8 cellular contexts compared by ENCODE assay signal in the genomic region with DNA sequence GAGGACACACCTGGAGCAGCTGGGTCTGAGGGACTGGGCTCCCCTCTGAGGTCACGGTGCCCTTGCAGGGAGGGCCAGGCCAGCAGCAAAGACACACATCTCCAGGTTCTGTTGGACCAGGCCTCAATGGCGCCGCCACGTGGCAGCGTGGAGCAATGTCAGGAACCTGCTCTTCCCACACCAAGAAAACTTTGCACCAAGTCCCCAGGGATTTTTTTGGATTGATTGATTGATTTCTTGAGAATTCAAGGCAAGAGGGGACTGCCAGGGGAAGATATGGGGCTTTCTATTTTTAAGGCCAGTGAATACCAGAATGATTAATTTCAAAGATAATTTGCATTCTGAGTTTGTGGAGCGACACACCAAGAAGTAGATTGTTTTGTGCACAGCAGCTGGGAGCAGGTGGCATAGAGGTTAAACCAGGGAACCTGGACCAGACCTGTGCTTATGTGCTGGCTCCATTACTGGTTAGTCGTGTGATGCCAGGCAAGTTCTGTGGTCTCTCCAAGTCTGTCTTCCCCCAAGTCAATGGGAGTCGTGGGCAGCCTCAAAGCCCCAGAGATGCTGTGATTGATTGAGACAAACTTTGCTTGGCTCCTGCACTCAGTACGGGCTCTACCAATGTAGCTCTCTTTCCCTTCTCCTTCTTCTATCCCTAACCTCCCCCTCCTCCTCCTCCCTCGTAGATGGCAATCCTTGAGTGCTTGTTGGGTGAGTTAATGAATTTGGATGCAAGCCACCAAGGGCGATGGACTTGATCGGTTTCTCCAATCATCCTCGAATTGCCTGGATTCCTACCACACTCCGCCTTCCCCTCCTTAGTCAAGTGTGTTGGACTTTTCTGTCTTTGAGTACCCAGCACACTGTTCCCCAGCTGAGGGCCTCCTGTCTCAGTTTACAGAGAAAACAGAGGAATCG.
DNase-seq lines count a peak whose midpoint lies in the region; ATAC-seq and TF ChIP-seq lines count a peak whose summit lies in the region.

No MANE protein-coding gene starts in this region.

- H3K4me3 Mint-ChIP-seq in activated naive CD8-positive, alpha-beta T cell treated with anti-CD3 and anti-CD28 coated beads, Interleukin-2, amount 50 U/mL, for 24 hours: no peak overlapping the region

- ATAC-seq in activated naive CD8-positive, alpha-beta T cell treated with anti-CD3 and anti-CD28 coated beads, Interleukin-2, amount 50 U/mL, for 24 hours: peak; percentile 30
- no peak for ATAC-seq in thoracic aorta (ENCODE audit: insufficient number of reproducible peaks, low FRiP score, low read depth)
- ATAC-seq in GM18873 (IDR thresholded peaks at IDR 0.05; ENCODE audit: low FRiP score, unreplicated experiment): no peak
- ATAC-seq in GM19328 (IDR thresholded peaks at IDR 0.05; ENCODE audit: unreplicated experiment): no peak

- H3K27me3 Mint-ChIP-seq in activated naive CD8-positive, alpha-beta T cell treated with anti-CD3 and anti-CD28 coated beads, Interleukin-2, amount 50 U/mL, for 24 hours: peaks cover 4% of the 10 kb centered on the region

- H3K79me2 ChIP-seq in OCI-LY1 (ENCODE audit: insufficient read depth, low read length): no peaks in the 10 kb centered on the region

- no peaks in the 10 kb centered on the region for H3K36me3 Mint-ChIP-seq in activated naive CD8-positive, alpha-beta T cell treated with anti-CD3 and anti-CD28 coated beads, Interleukin-2, amount 50 U/mL, for 24 hours (ENCODE audit: low read depth)

- no peak overlapping the region for H3K27ac ChIP-seq in OCI-LY1 (ENCODE audit: low read depth, low read length, poor library complexity, severe bottlenecking)
- H3K27ac ChIP-seq in thoracic aorta: no peak overlapping the region

- no peaks in the 10 kb centered on the region for H3F3A ChIP-seq in OCI-LY1 (ENCODE audit: insufficient read depth, low read length)

- H3K9me2 ChIP-seq in OCI-LY1 (ENCODE audit: low read depth, low read length): no peaks in the 10 kb centered on the region

- H3K4me3 ChIP-seq in OCI-LY1 (ENCODE audit: low read depth, low read length, poor library complexity, severe bottlenecking) (no peak overlapping the region), kidney epithelial cell (ENCODE audit: low read depth, low read length) (no peak overlapping the region), thoracic aorta (no peak overlapping the region)

- H3K9me3 ChIP-seq in OCI-LY1 (ENCODE audit: low read length): no peaks in the 10 kb centered on the region
- no peaks in the 10 kb centered on the region for H3K9me3 ChIP-seq in thoracic aorta

- H4K20me1 ChIP-seq in OCI-LY1 (ENCODE audit: insufficient read depth, low read length): no peaks in the 10 kb centered on the region

- DNase-seq in NCI-H2196 (lab: John Stamatoyannopoulos, UW; ENCODE audit: unreplicated experiment) (peak; percentile 26), NCI-H2196 treated with DMSO at 0.1 percent for 48 hours (lab: John Stamatoyannopoulos, UW; ENCODE audit: unreplicated experiment) (no peak), kidney epithelial cell (ENCODE audit: low read depth) (no peak), thoracic aorta (ENCODE audit: low spot score) (no peak)
- DNase-seq in activated naive CD8-positive, alpha-beta T cell treated with anti-CD3 and anti-CD28 coated beads, Interleukin-2, amount 50 U/mL, for 24 hours: peak; percentile 63

- H3K27ac Mint-ChIP-seq in activated naive CD8-positive, alpha-beta T cell treated with anti-CD3 and anti-CD28 coated beads, Interleukin-2, amount 50 U/mL, for 24 hours: no peak overlapping the region

- H3K9ac ChIP-seq in OCI-LY1 (ENCODE audit: low read length): no peak overlapping the region

- H2AFZ ChIP-seq in OCI-LY1 (ENCODE audit: low read length): no peak overlapping the region

- H3K36me3 ChIP-seq in OCI-LY1 (ENCODE audit: insufficient read depth, low read length) (no peaks in the 10 kb centered on the region; the same call in 1 of the 2 replicates), kidney epithelial cell (ENCODE audit: control insufficient read depth, insufficient read depth, low read length) (no peaks in the 10 kb centered on the region), thoracic aorta (no peaks in the 10 kb centered on the region)

- H3K4me1 ChIP-seq in OCI-LY1 (ENCODE audit: insufficient read depth, low read length, severe bottlenecking) (peaks cover 24% of the 10 kb centered on the region), thoracic aorta (ENCODE audit: control insufficient read depth in 1 of 2, low read depth in 2 of 2) (no peaks in the 10 kb centered on the region)

- peaks cover 6% of the 10 kb centered on the region; the same call in 1 of the 2 replicates for H3K27me3 ChIP-seq in OCI-LY1 (ENCODE audit: insufficient read depth, low read length)
- peaks cover 8% of the 10 kb centered on the region for H3K27me3 ChIP-seq in kidney epithelial cell (ENCODE audit: control insufficient read depth, insufficient read depth, low read length)
- H3K27me3 ChIP-seq in thoracic aorta (replicated peaks; ENCODE audit: insufficient read depth): no peaks in the 10 kb centered on the region

- H3K4me2 ChIP-seq in OCI-LY1 (ENCODE audit: low read length): no peak overlapping the region

- H3K4me1 Mint-ChIP-seq in activated naive CD8-positive, alpha-beta T cell treated with anti-CD3 and anti-CD28 coated beads, Interleukin-2, amount 50 U/mL, for 24 hours: peaks cover 17% of the 10 kb centered on the region

- H3K9me3 Mint-ChIP-seq in activated naive CD8-positive, alpha-beta T cell treated with anti-CD3 and anti-CD28 coated beads, Interleukin-2, amount 50 U/mL, for 24 hours: no peaks in the 10 kb centered on the region

- TF ChIP-seq CTCF in OCI-LY1 (IDR thresholded peaks at IDR 0.05; ENCODE audit: low read length) (peak; percentile 79), kidney epithelial cell (IDR thresholded peaks at IDR 0.05; ENCODE audit: insufficient read depth, low read length, poor library complexity, severe bottlenecking) (peak; percentile 73), thoracic aorta (IDR thresholded peaks at IDR 0.05) (peak; percentile 33)

Comparison
In these comparisons a context has a peak if more than half of its experiments do, and no peak if none do; other contexts are left out.
1. DNase-seq: peak in NCI-H2196 (single experiment) and activated naive CD8-positive, alpha-beta T cell treated with anti-CD3 and anti-CD28 coated beads, Interleukin-2, amount 50 U/mL, for 24 hours (single experiment); none in NCI-H2196 treated with DMSO at 0.1 percent for 48 hours (single experiment), kidney epithelial cell (single experiment) and thoracic aorta (single experiment).
2. Peak in every context shown above with its lines, with median percentiles within 50 percentile points of each other: CTCF ChIP-seq.